9 cellular contexts compared by ENCODE assay signal in genomic region chr5:55421074-55421529, GRCh38.
DNase-seq lines count a peak whose midpoint lies in the region; ATAC-seq and TF ChIP-seq lines count a peak whose summit lies in the region.
"Had no signal": no experiment of that assay in that cellular context is flagged by ENCODE, and none has a peak within 500 bp of the region (broad histone marks: within the 10 kb centered on the region; RNA-seq: fewer than 3 reads in every experiment).

No MANE protein-coding gene starts in this region.

- H3K27ac Mint-ChIP-seq in activated naive CD4-positive, alpha-beta T cell treated with anti-CD3 and anti-CD28 coated beads, Interleukin-2, amount 50 U/mL, for 24 hours = peak overlapping the region; percentile 53
- peak overlapping the region; percentile 83 for H3K27ac Mint-ChIP-seq in stimulated activated naive CD8-positive, alpha-beta T cell treated with anti-CD3 and anti-CD28 coated beads, Interleukin-15, Interleukin-2, amounts not matched to agents 100 ng/mL and 50 ng/mL, for 24 hours

- DNase-seq in left ventricle myocardium inferior (no peak), heart left ventricle (no peak), RPMI8226 (no peak), NCI-H1436 (lab: John Stamatoyannopoulos, UW) (no peak)
- DNase-seq: amniotic stem cell had no signal

- no peak for TF ChIP-seq POLR2A in heart left ventricle (IDR thresholded peaks at IDR 0.05)

- ATAC-seq in heart left ventricle (no peak), HG02973 (IDR thresholded peaks at IDR 0.05; ENCODE audit: unreplicated experiment) (peak; percentile 79), GM18502 (IDR thresholded peaks at IDR 0.05; ENCODE audit: poor library complexity, unreplicated experiment) (no peak)

- no peaks in the 10 kb centered on the region for H3K27me3 Mint-ChIP-seq in activated naive CD4-positive, alpha-beta T cell treated with anti-CD3 and anti-CD28 coated beads, Interleukin-2, amount 50 U/mL, for 24 hours
- no peaks in the 10 kb centered on the region for H3K27me3 Mint-ChIP-seq in stimulated activated naive CD8-positive, alpha-beta T cell treated with anti-CD3 and anti-CD28 coated beads, Interleukin-15, Interleukin-2, amounts not matched to agents 100 ng/mL and 50 ng/mL, for 24 hours

- peaks cover 35% of the 10 kb centered on the region for H3K36me3 Mint-ChIP-seq in activated naive CD4-positive, alpha-beta T cell treated with anti-CD3 and anti-CD28 coated beads, Interleukin-2, amount 50 U/mL, for 24 hours
- peaks cover 91% of the 10 kb centered on the region for H3K36me3 Mint-ChIP-seq in stimulated activated naive CD8-positive, alpha-beta T cell treated with anti-CD3 and anti-CD28 coated beads, Interleukin-15, Interleukin-2, amounts not matched to agents 100 ng/mL and 50 ng/mL, for 24 hours (ENCODE audit: low read depth)

- no peaks in the 10 kb centered on the region for H3K27me3 ChIP-seq in left ventricle myocardium inferior (ENCODE audit: low read depth)
- no peaks in the 10 kb centered on the region for H3K27me3 ChIP-seq in heart left ventricle

- H3K4me1 ChIP-seq in left ventricle myocardium inferior (peaks cover 56% of the 10 kb centered on the region), heart left ventricle (peaks cover 0 to 43% (median 15%) of the 10 kb centered on the region in 12 donors)

- no peak overlapping the region for H3K4me3 Mint-ChIP-seq in activated naive CD4-positive, alpha-beta T cell treated with anti-CD3 and anti-CD28 coated beads, Interleukin-2, amount 50 U/mL, for 24 hours
- peak overlapping the region; percentile 44 for H3K4me3 Mint-ChIP-seq in stimulated activated naive CD8-positive, alpha-beta T cell treated with anti-CD3 and anti-CD28 coated beads, Interleukin-15, Interleukin-2, amounts not matched to agents 100 ng/mL and 50 ng/mL, for 24 hours

- WGBS in heart left ventricle, 4 donors = 83 to 92% (median 87%) methylated on average over 4 of the region's 4 CpGs

- H3K4me3 ChIP-seq in left ventricle myocardium inferior (no peak overlapping the region), heart left ventricle (no peak overlapping the region)

- intact Hi-C loops in left ventricle myocardium inferior (cut with micrococcal nuclease) (no loop called here), heart left ventricle (cut with DNase I) (loop anchor here in 2 of 10 donors (5.0 to 10.0 kb wide), 3 partner anchors 101 to 184 kb away; no protein-coding TSS in a partner anchor)

- peaks cover 58% of the 10 kb centered on the region for H3K36me3 ChIP-seq in left ventricle myocardium inferior
- peaks cover 0 to 85% (median 54%) of the 10 kb centered on the region in 9 donors for H3K36me3 ChIP-seq in heart left ventricle

- H3K27ac ChIP-seq in left ventricle myocardium inferior (replicated peaks) (peak overlapping the region; percentile 46), heart left ventricle (peak overlapping the region in 3 of 12 donors; percentile 18 to 46 (median 21))

- no peak for TF ChIP-seq CTCF in left ventricle myocardium inferior (IDR thresholded peaks at IDR 0.05; ENCODE audit: borderline replicate concordance)
- no peak for TF ChIP-seq CTCF in heart left ventricle (IDR thresholded peaks at IDR 0.05)

- H3K9me3 Mint-ChIP-seq in activated naive CD4-positive, alpha-beta T cell treated with anti-CD3 and anti-CD28 coated beads, Interleukin-2, amount 50 U/mL, for 24 hours = no peaks in the 10 kb centered on the region
- no peaks in the 10 kb centered on the region for H3K9me3 Mint-ChIP-seq in stimulated activated naive CD8-positive, alpha-beta T cell treated with anti-CD3 and anti-CD28 coated beads, Interleukin-15, Interleukin-2, amounts not matched to agents 100 ng/mL and 50 ng/mL, for 24 hours

- H3K4me1 Mint-ChIP-seq in activated naive CD4-positive, alpha-beta T cell treated with anti-CD3 and anti-CD28 coated beads, Interleukin-2, amount 50 U/mL, for 24 hours = peaks cover 47% of the 10 kb centered on the region
- peaks cover 49% of the 10 kb centered on the region for H3K4me1 Mint-ChIP-seq in stimulated activated naive CD8-positive, alpha-beta T cell treated with anti-CD3 and anti-CD28 coated beads, Interleukin-15, Interleukin-2, amounts not matched to agents 100 ng/mL and 50 ng/mL, for 24 hours (ENCODE audit: low read depth)

- H3K9me3 ChIP-seq in left ventricle myocardium inferior (replicated peaks) (no peaks in the 10 kb centered on the region), heart left ventricle (no peaks in the 10 kb centered on the region)
